Comparison of ENCODE assay signal across 7 cellular contexts in genomic region chr16:53100131-53100748, GRCh38. TPM values are rescaled to one million over a fixed set of nuclear protein-coding genes. Genes with fewer than 3 reads are reported as not detected.
DNase-seq lines count a peak whose midpoint lies in the region; ATAC-seq and TF ChIP-seq lines count a peak whose summit lies in the region.

No MANE protein-coding gene starts in this region.

- H3K27ac ChIP-seq in HL-60 (replicated peaks): peak overlapping the region; percentile 84

- H3K27me3 ChIP-seq in HL-60 (ENCODE audit: insufficient read depth, poor library complexity, severe bottlenecking): no peaks in the 10 kb centered on the region

- H3K4me1 Mint-ChIP-seq in activated CD4-positive, alpha-beta memory T cell treated with anti-CD3 and anti-CD28 coated beads for 36 hours (ENCODE audit: low read depth): peaks cover 18% of the 10 kb centered on the region
- peaks cover 18 to 37% of the 10 kb centered on the region in 2 donors for H3K4me1 Mint-ChIP-seq in stimulated activated naive B cell treated with anti-CD40 and anti-IgM and Interleukin-4, amounts not matched to agents 10 μg/mL and 1 μg/mL and 100 μg/mL, for 72 hours

- CTCF ChIA-PET in activated CD4-positive, alpha-beta memory T cell treated with anti-CD3 and anti-CD28 coated beads for 36 hours (lab: Charles Lee): interaction anchor here (0.6 to 2.4 kb wide), 4 partner anchors 30 to 399 kb away, joined by 3 to 18 read pairs (median 3); partner anchors contain the start of gene CHD9
- CTCF ChIA-PET in HEK293T (lab: Yijun Ruan, JAX): interaction anchor here (0.6 to 0.9 kb wide), 2 partner anchors 30 to 1015 kb away, joined by 3 to 4 read pairs; no protein-coding TSS in a partner anchor

- H3K4me3 ChIP-seq in HL-60 (replicated peaks; ENCODE audit: insufficient read depth, low read length): peak overlapping the region; percentile 47
- H3K4me3 ChIP-seq in iPS-11a (ENCODE audit: low read depth, low read length): peak overlapping the region; percentile 27

- no peaks in the 10 kb centered on the region for H3K9me3 Mint-ChIP-seq in activated CD4-positive, alpha-beta memory T cell treated with anti-CD3 and anti-CD28 coated beads for 36 hours
- no peaks in the 10 kb centered on the region for H3K9me3 Mint-ChIP-seq in stimulated activated naive B cell treated with anti-CD40 and anti-IgM and Interleukin-4, amounts not matched to agents 10 μg/mL and 1 μg/mL and 100 μg/mL, for 72 hours

- intact Hi-C loops in activated CD4-positive, alpha-beta memory T cell treated with anti-CD3 and anti-CD28 coated beads for 36 hours (cut with micrococcal nuclease): no loop called here

- TF ChIP-seq CTCF in HL-60 (IDR thresholded peaks at IDR 0.05; ENCODE audit: insufficient read depth, low read length): no peak

- H3K27me3 Mint-ChIP-seq in activated CD4-positive, alpha-beta memory T cell treated with anti-CD3 and anti-CD28 coated beads for 36 hours: no peaks in the 10 kb centered on the region
- H3K27me3 Mint-ChIP-seq in stimulated activated naive B cell treated with anti-CD40 and anti-IgM and Interleukin-4, amounts not matched to agents 10 μg/mL and 1 μg/mL and 100 μg/mL, for 72 hours: no peaks in the 10 kb centered on the region

- H3K27ac Mint-ChIP-seq in activated CD4-positive, alpha-beta memory T cell treated with anti-CD3 and anti-CD28 coated beads for 36 hours: peak overlapping the region; percentile 61
- H3K27ac Mint-ChIP-seq in stimulated activated naive B cell treated with anti-CD40 and anti-IgM and Interleukin-4, amounts not matched to agents 10 μg/mL and 1 μg/mL and 100 μg/mL, for 72 hours: peak overlapping the region; percentile 5

- no peaks in the 10 kb centered on the region for H3K36me3 Mint-ChIP-seq in activated CD4-positive, alpha-beta memory T cell treated with anti-CD3 and anti-CD28 coated beads for 36 hours
- H3K36me3 Mint-ChIP-seq in stimulated activated naive B cell treated with anti-CD40 and anti-IgM and Interleukin-4, amounts not matched to agents 10 μg/mL and 1 μg/mL and 100 μg/mL, for 72 hours: peaks cover 1 to 4% of the 10 kb centered on the region in 2 donors

- DNase-seq in HL-60 (ENCODE audit: low read depth in 1 of 2, low spot score in 1 of 2) (no peak), HEK293T (ENCODE audit: extremely low spot score) (no peak), hippocampal formation (lab: John Stamatoyannopoulos, UW) (no peak)
- DNase-seq in activated CD4-positive, alpha-beta memory T cell treated with anti-CD3 and anti-CD28 coated beads for 36 hours: no peak
- DNase-seq in stimulated activated naive B cell treated with anti-CD40 and anti-IgM and Interleukin-4, amounts not matched to agents 10 μg/mL and 1 μg/mL and 100 μg/mL, for 72 hours: no peak

- no peak for ATAC-seq in stimulated activated naive B cell treated with anti-CD40 and anti-IgM and Interleukin-4, amounts not matched to agents 10 μg/mL and 1 μg/mL and 100 μg/mL, for 72 hours (replicated peaks)
- no peak for ATAC-seq in esophagus mucosa

- peak overlapping the region; percentile 69 for H3K4me3 Mint-ChIP-seq in activated CD4-positive, alpha-beta memory T cell treated with anti-CD3 and anti-CD28 coated beads for 36 hours
- peak overlapping the region; percentile 81 to 87 for H3K4me3 Mint-ChIP-seq in stimulated activated naive B cell treated with anti-CD40 and anti-IgM and Interleukin-4, amounts not matched to agents 10 μg/mL and 1 μg/mL and 100 μg/mL, for 72 hours

- POLR2A ChIA-PET in activated CD4-positive, alpha-beta memory T cell treated with anti-CD3 and anti-CD28 coated beads for 36 hours (lab: Charles Lee): interaction anchor here (1.0 kb wide), 1 partner anchor 28 kb away, joined by 3 read pairs; no protein-coding TSS in a partner anchor
- POLR2A ChIA-PET in HEK293T (lab: Yijun Ruan, JAX): interaction anchor here (1.2 to 1.9 kb wide), 2 partner anchors 11 to 46 kb away, joined by 3 to 8 read pairs; partner anchors contain the start of gene CHD9

TF ChIP-seq in HEK293T, 16 proteins besides CTCF, POLR2A, EP300 and RAD21:
- TF ChIP-seq FOXK2 (IDR thresholded peaks at IDR 0.05) (no peak), BHLHE40 (IDR thresholded peaks at IDR 0.05; ENCODE audit: borderline replicate concordance) (no peak), LEF1 (IDR thresholded peaks at IDR 0.05; ENCODE audit: borderline replicate concordance) (no peak)

RNA-seq across cellular contexts. Expression of gene CHD9, which starts 45.4 kb away (rescaled TPM):
- 10 to 100 TPM; 15.0 to 15.5 TPM for total RNA-seq in activated CD4-positive, alpha-beta memory T cell treated with anti-CD3 and anti-CD28 coated beads for 36 hours
- total RNA-seq in esophagus mucosa: 39.3 TPM

RNA-seq across cellular contexts. Expression of gene CHD9NB, which starts 47.5 kb away (rescaled TPM):
- total RNA-seq in activated CD4-positive, alpha-beta memory T cell treated with anti-CD3 and anti-CD28 coated beads for 36 hours: under 1 TPM in 1 of 2 experiments, not detected in 1; 0.12 TPM
- 2.2 TPM for total RNA-seq in esophagus mucosa
